Comparison of ENCODE assay signal across 9 cellular contexts in genomic region chr10:113961261-113961938, GRCh38.
DNase-seq lines count a peak whose midpoint lies in the region; ATAC-seq and TF ChIP-seq lines count a peak whose summit lies in the region.
"Had no signal": no experiment of that assay in that cellular context is flagged by ENCODE, and none has a peak within 500 bp of the region (broad histone marks: within the 10 kb centered on the region; RNA-seq: fewer than 3 reads in every experiment).

No MANE protein-coding gene starts in this region.

- peak overlapping the region; percentile 90 for H3K27ac ChIP-seq in OCI-LY1 (ENCODE audit: low read depth, low read length, poor library complexity, severe bottlenecking)

- peak overlapping the region; percentile 21; the same call in 1 of the 2 replicates for H3K9ac ChIP-seq in OCI-LY1 (ENCODE audit: low read length)

- H3K9me3 Mint-ChIP-seq in activated naive CD4-positive, alpha-beta T cell treated with anti-CD3 and anti-CD28 coated beads, Interleukin-2, amount 50 U/mL, for 72 hours: peaks cover 0 to 14% of the 10 kb centered on the region in 2 donors

- no peaks in the 10 kb centered on the region for H3K9me3 ChIP-seq in OCI-LY1 (ENCODE audit: low read length)

- H2AFZ ChIP-seq in OCI-LY1 (ENCODE audit: low read length): no peak overlapping the region

- H3K4me2 ChIP-seq in OCI-LY1 (ENCODE audit: low read length): peak overlapping the region; percentile 54

- H3K9me2 ChIP-seq in OCI-LY1 (ENCODE audit: low read depth, low read length): no peaks in the 10 kb centered on the region

- H3K36me3 Mint-ChIP-seq in activated naive CD4-positive, alpha-beta T cell treated with anti-CD3 and anti-CD28 coated beads, Interleukin-2, amount 50 U/mL, for 72 hours: peaks cover 9 to 14% of the 10 kb centered on the region in 2 donors

- TF ChIP-seq CTCF in OCI-LY1 (IDR thresholded peaks at IDR 0.05; ENCODE audit: low read length): no peak

- H3K4me3 ChIP-seq in OCI-LY1 (ENCODE audit: low read depth, low read length, poor library complexity, severe bottlenecking): peak overlapping the region; percentile 39
- H3K4me3 ChIP-seq: lung had no signal

- peak in 1 of 2 donors; percentile 50 for DNase-seq in activated naive CD4-positive, alpha-beta T cell treated with anti-CD3 and anti-CD28 coated beads, Interleukin-2, amount 50 U/mL, for 72 hours (ENCODE audit: low spot score in 2 of 2)
- peak; percentile 10 for DNase-seq in stimulated activated CD8-positive, alpha-beta memory T cell treated with anti-CD3 and anti-CD28 coated beads, Interleukin-12 subunit alpha, Interleukin-12 subunit beta, amount 100 ng/mL, for 24 hours (ENCODE audit: extremely low read depth)
- DNase-seq in DMS 273 (lab: John Stamatoyannopoulos, UW; ENCODE audit: unreplicated experiment) (no peak), superior temporal gyrus (ENCODE audit: extremely low spot score) (no peak), NCI-H128 (lab: John Stamatoyannopoulos, UW; ENCODE audit: unreplicated experiment) (no peak)

- H4K20me1 ChIP-seq in OCI-LY1 (ENCODE audit: insufficient read depth, low read length): no peaks in the 10 kb centered on the region

- ATAC-seq in GM18868 (IDR thresholded peaks at IDR 0.05; ENCODE audit: unreplicated experiment) (peak; percentile 65), HG02870 (IDR thresholded peaks at IDR 0.05; ENCODE audit: unreplicated experiment) (peak; percentile 66)
- peak; percentile 91 to 93 for ATAC-seq in activated naive CD4-positive, alpha-beta T cell treated with anti-CD3 and anti-CD28 coated beads, Interleukin-2, amount 50 U/mL, for 72 hours

- no peaks in the 10 kb centered on the region; the same call in none of the 2 replicates for H3F3A ChIP-seq in OCI-LY1 (ENCODE audit: insufficient read depth, low read length)

- no peaks in the 10 kb centered on the region for H3K27me3 ChIP-seq in OCI-LY1 (ENCODE audit: insufficient read depth, low read length)

- peaks cover 59% of the 10 kb centered on the region for H3K4me1 ChIP-seq in OCI-LY1 (ENCODE audit: insufficient read depth, low read length, severe bottlenecking)

- H3K27ac Mint-ChIP-seq in activated naive CD4-positive, alpha-beta T cell treated with anti-CD3 and anti-CD28 coated beads, Interleukin-2, amount 50 U/mL, for 72 hours: peak overlapping the region in 1 of 2 donors; percentile 1

- H3K79me2 ChIP-seq in OCI-LY1 (ENCODE audit: insufficient read depth, low read length): no peaks in the 10 kb centered on the region

- H3K36me3 ChIP-seq in OCI-LY1 (ENCODE audit: insufficient read depth, low read length): no peaks in the 10 kb centered on the region
